ENCODE assay signal across 13 cellular contexts in genomic region chr2:172099472-172100079, GRCh38. TPM values are rescaled to one million over a fixed set of nuclear protein-coding genes. Genes with fewer than 3 reads are reported as not detected.
DNase-seq lines count a peak whose midpoint lies in the region; ATAC-seq, FAIRE-seq and TF ChIP-seq lines count a peak whose summit lies in the region.
"Had no signal": no experiment of that assay in that cellular context is flagged by ENCODE, and none has a peak within 500 bp of the region (broad histone marks: within the 10 kb centered on the region; RNA-seq: fewer than 3 reads in every experiment).

No MANE protein-coding gene starts in this region.

- H3K9me3 ChIP-seq in left ventricle myocardium inferior (replicated peaks) (no peaks in the 10 kb centered on the region), kidney (ENCODE audit: control insufficient read depth in 1 of 2, low read length in 2 of 2) (no peaks in the 10 kb centered on the region)

- H3K27ac ChIP-seq in left ventricle myocardium inferior (replicated peaks) = no peak overlapping the region
- H3K27ac ChIP-seq in foreskin keratinocyte = peak overlapping the region; percentile 97
- no peak overlapping the region for H3K27ac ChIP-seq in kidney (ENCODE audit: low read depth in 2 of 2, low read length in 2 of 2)

- peaks cover 47% of the 10 kb centered on the region for H3K4me1 Mint-ChIP-seq in WTC11
- H3K4me1 Mint-ChIP-seq in type B pancreatic cell (ENCODE audit: unreplicated experiment) = peaks cover 23% of the 10 kb centered on the region

- H3K27me3 ChIP-seq in left ventricle myocardium inferior (ENCODE audit: low read depth) = peaks cover 100% of the 10 kb centered on the region
- no peaks in the 10 kb centered on the region for H3K27me3 ChIP-seq in foreskin keratinocyte

- TF ChIP-seq CTCF in left ventricle myocardium inferior (IDR thresholded peaks at IDR 0.05; ENCODE audit: borderline replicate concordance) (no peak), WTC11 (IDR thresholded peaks at IDR 0.05) (no peak), foreskin keratinocyte (conservative IDR thresholded peaks at IDR 0.05) (no peak), type B pancreatic cell (conservative IDR thresholded peaks at IDR 0.05) (no peak), kidney (IDR thresholded peaks at IDR 0.05; ENCODE audit: borderline replicate concordance, extremely low read depth, insufficient read depth) (no peak)

- H3K36me3 ChIP-seq in left ventricle myocardium inferior = no peaks in the 10 kb centered on the region
- no peaks in the 10 kb centered on the region for H3K36me3 ChIP-seq in kidney (ENCODE audit: control insufficient read depth in 1 of 2, insufficient read depth in 2 of 2, low read length in 2 of 2)

- H3K4me3 ChIP-seq in left ventricle myocardium inferior (peak overlapping the region; percentile 45), kidney (ENCODE audit: low read length in 2 of 2) (no peak overlapping the region)

- FAIRE-seq in kidney (lab: Jason Lieb, UNC) = no peak

- H3K27ac Mint-ChIP-seq in WTC11 (no peak overlapping the region), type B pancreatic cell (no peak overlapping the region)
- H3K27ac Mint-ChIP-seq: activated naive CD8-positive, alpha-beta T cell treated with anti-CD3 and anti-CD28 coated beads, Interleukin-2, amount 10 ng/mL, durations not matched to agents 7 days and 5 days had no signal

- DNase-seq in left ventricle myocardium inferior (no peak), left cardiac atrium (no peak), WTC11 (ENCODE audit: low spot score) (no peak), foreskin keratinocyte (no peak), type B pancreatic cell (ENCODE audit: extremely low spot score, unreplicated experiment) (no peak), NCI-H187 treated with DMSO at 0.1 percent for 48 hours (lab: John Stamatoyannopoulos, UW) (no peak), kidney (no peak)
- DNase-seq: C1 segment of cervical spinal cord had no signal

- H3K36me3 Mint-ChIP-seq in WTC11 = no peaks in the 10 kb centered on the region
- H3K36me3 Mint-ChIP-seq in type B pancreatic cell = peaks cover 5% of the 10 kb centered on the region
- H3K36me3 Mint-ChIP-seq: activated naive CD8-positive, alpha-beta T cell treated with anti-CD3 and anti-CD28 coated beads, Interleukin-2, amount 10 ng/mL, durations not matched to agents 7 days and 5 days had no signal

- intact Hi-C loops in left ventricle myocardium inferior (cut with micrococcal nuclease) = loop anchor here (10.0 kb wide), 2 partner anchors 285 to 395 kb away; no protein-coding TSS in a partner anchor
- intact Hi-C loops in left cardiac atrium (cut with DNase I) = loop anchor here in 1 of 2 donors (10.0 kb wide), 2 partner anchors 285 to 505 kb away; no protein-coding TSS in a partner anchor
- intact Hi-C loops in kidney (cut with DNase I) = no loop called here

- CTCF ChIA-PET in WTC11 (lab: Charles Lee) = interaction anchor here (0.8 to 1.9 kb wide), 4 partner anchors 13 to 28 kb away, joined by 3 to 7 read pairs (median 3); no protein-coding TSS in a partner anchor

- H3K27me3 Mint-ChIP-seq in WTC11 (ENCODE audit: low read depth) (peaks cover 99% of the 10 kb centered on the region), type B pancreatic cell (peaks cover 82% of the 10 kb centered on the region)

- H3K9me3 Mint-ChIP-seq in WTC11 (no peaks in the 10 kb centered on the region), type B pancreatic cell (no peaks in the 10 kb centered on the region)
- H3K9me3 Mint-ChIP-seq: activated naive CD8-positive, alpha-beta T cell treated with anti-CD3 and anti-CD28 coated beads, Interleukin-2, amount 10 ng/mL, durations not matched to agents 7 days and 5 days had no signal

- no peak overlapping the region for H3K9ac ChIP-seq in kidney (ENCODE audit: low read length in 2 of 2)

- H3K4me3 Mint-ChIP-seq in WTC11 = peak overlapping the region; percentile 35; the same call in 1 of the 2 replicates
- H3K4me3 Mint-ChIP-seq in type B pancreatic cell = peak overlapping the region; percentile 73

- ATAC-seq in left cardiac atrium (no peak), WTC11 (no peak), foreskin keratinocyte (no peak), GM21381 (IDR thresholded peaks at IDR 0.05; ENCODE audit: unreplicated experiment) (no peak)
- ATAC-seq: left ventricle myocardium superior, Right ventricle myocardium inferior had no signal

- H3K4me1 ChIP-seq in left ventricle myocardium inferior = peaks cover 85% of the 10 kb centered on the region
- H3K4me1 ChIP-seq in foreskin keratinocyte = peaks cover 25% of the 10 kb centered on the region
- peaks cover 4 to 23% of the 10 kb centered on the region in 2 donors for H3K4me1 ChIP-seq in kidney (ENCODE audit: control insufficient read depth in 1 of 2, insufficient read depth in 1 of 2, low read depth in 1 of 2, low read length in 2 of 2)

- POLR2A ChIA-PET in WTC11 (lab: Charles Lee) = interaction anchor here (1.8 kb wide), 1 partner anchor 13 kb away, joined by 6 read pairs; no protein-coding TSS in a partner anchor

TF ChIP-seq in WTC11, 78 proteins besides CTCF, POLR2A, EP300 and RAD21:
- no peak for TF ChIP-seq EMX1 (CRISPR knock-in tag; IDR thresholded peaks at IDR 0.05)
- TF ChIP-seq E2F5 (CRISPR knock-in tag; IDR thresholded peaks at IDR 0.05) = no peak
- no peak for TF ChIP-seq SP1 (CRISPR knock-in tag; conservative IDR thresholded peaks at IDR 0.05)
- TF ChIP-seq CBFB (CRISPR knock-in tag; IDR thresholded peaks at IDR 0.05; ENCODE audit: low read depth) = no peak
- no peak for TF ChIP-seq SOX15 (CRISPR knock-in tag; IDR thresholded peaks at IDR 0.05)
- no peak for TF ChIP-seq AFF4 (CRISPR knock-in tag; IDR thresholded peaks at IDR 0.05; ENCODE audit: borderline replicate concordance)
- TF ChIP-seq CREB1 (CRISPR knock-in tag; IDR thresholded peaks at IDR 0.05) = no peak

RNA-seq across cellular contexts. Expression of gene DLX2, which starts 3.1 kb away (rescaled TPM):
- total RNA-seq in left ventricle myocardium inferior = not detected
- total RNA-seq in left cardiac atrium = not detected
- total RNA-seq in WTC11 (2021) = 0.28 to 0.64 TPM (median 0.55 TPM) in 3 replicates
- total RNA-seq in foreskin keratinocyte = 1.1 and 1.4 TPM in 2 replicates
- 1.1 and 1.9 TPM in 2 replicates for polyA plus RNA-seq in foreskin keratinocyte
- total RNA-seq in type B pancreatic cell (ENCODE audit: low replicate concordance) = 4.3 and 6.9 TPM in 2 replicates
- total RNA-seq in kidney = not detected
- polyA plus RNA-seq in kidney (ENCODE audit: insufficient read depth, low read depth, low replicate concordance) = not detected
- total RNA-seq: activated naive CD8-positive, alpha-beta T cell treated with anti-CD3 and anti-CD28 coated beads, Interleukin-2, amount 10 ng/mL, durations not matched to agents 7 days and 5 days; left ventricle myocardium superior; Right ventricle myocardium inferior had no signal

RNA-seq across cellular contexts. Expression of gene DLX1, which starts 14.3 kb away (rescaled TPM):
- total RNA-seq in left ventricle myocardium inferior (not detected), left cardiac atrium (under 1 TPM; 0.15 to 0.16 TPM), WTC11 (2021) (not detected in 3 replicates), foreskin keratinocyte (6.2 and 7.0 TPM in 2 replicates), type B pancreatic cell (ENCODE audit: low replicate concordance) (0.59 and 10.0 TPM in 2 replicates), kidney (not detected)
- polyA plus RNA-seq in foreskin keratinocyte (5.9 and 6.5 TPM in 2 replicates), kidney (ENCODE audit: insufficient read depth, low read depth, low replicate concordance) (not detected)
- total RNA-seq: activated CD4-positive, alpha-beta T cell treated with anti-CD3 and anti-CD28 coated beads, Interleukin-2, amount 10 ng/mL, durations not matched to agents 24 days and 14 days; activated naive CD8-positive, alpha-beta T cell treated with anti-CD3 and anti-CD28 coated beads, Interleukin-2, amount 10 ng/mL, durations not matched to agents 7 days and 5 days; left ventricle myocardium superior; Right ventricle myocardium inferior had no signal
